20 cellular contexts compared by ENCODE assay signal in the genomic region with DNA sequence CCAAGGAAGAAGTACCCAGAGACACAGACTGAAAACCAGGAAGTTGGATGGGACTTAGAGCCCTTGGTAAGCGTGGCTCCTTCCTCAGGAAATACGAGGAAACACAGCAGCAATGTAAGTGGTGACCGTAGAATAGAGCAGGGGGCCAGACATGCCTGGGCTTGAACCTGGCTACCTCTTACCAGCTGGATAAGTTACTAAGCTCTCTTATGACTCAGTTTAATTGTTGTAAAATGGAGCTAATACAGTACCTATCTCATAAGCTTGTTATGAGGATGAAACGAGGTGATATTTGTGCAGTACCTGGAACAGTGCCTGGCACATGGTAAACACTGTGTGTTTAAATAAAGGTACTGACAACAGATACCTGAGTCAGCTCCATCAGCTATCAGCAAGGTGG. TPM values are rescaled to one million over a fixed set of nuclear protein-coding genes. Genes with fewer than 3 reads are reported as not detected.
DNase-seq lines count a peak whose midpoint lies in the region; FAIRE-seq and TF ChIP-seq lines count a peak whose summit lies in the region.
"Had no signal": no experiment of that assay in that cellular context is flagged by ENCODE, and none has a peak within 500 bp of the region (broad histone marks: within the 10 kb centered on the region; RNA-seq: fewer than 3 reads in every experiment).

No MANE protein-coding gene starts in this region.

- H3K18ac ChIP-seq in mesendoderm (ENCODE audit: low read length) = no peak overlapping the region

- H3K36me3 Mint-ChIP-seq in Caco-2 (ENCODE audit: insufficient read depth, unreplicated experiment) = no peaks in the 10 kb centered on the region
- H3K36me3 Mint-ChIP-seq: neural progenitor cell had no signal

- H3K9ac ChIP-seq in GM23248 (no peak overlapping the region), mesendoderm (ENCODE audit: low read length) (no peak overlapping the region)
- H3K9ac ChIP-seq: neural progenitor cell had no signal

- POLR2A ChIA-PET in Caco-2 (lab: Charles Lee) = no interaction called here

- no peaks in the 10 kb centered on the region for H3K9me3 ChIP-seq in GM23248 (ENCODE audit: low read depth)
- H3K9me3 ChIP-seq in Caco-2 = no peaks in the 10 kb centered on the region
- H3K9me3 ChIP-seq: right atrium auricular region had no signal

- WGBS in GM23248 (ENCODE audit: low coverage in 1 of 2, low lambda C conversion rate in 2 of 2, missing lambda C conversion rate in 2 of 2), 2 experiments = 68 to 77% methylated on average over 4 of the region's 4 CpGs
- no CpG with 5 or more reads among the region's 4 CpGs for WGBS in mesendoderm (ENCODE audit: extremely low coverage, insufficient coverage, low lambda C conversion rate)

- no TSS peak for BruUV-seq in Caco-2 (replicated peaks; lab: Mats Ljungman, UMichigan)

- no peak overlapping the region for H2BK15ac ChIP-seq in mesendoderm (replicated peaks; ENCODE audit: low read depth)

- no peaks in the 10 kb centered on the region for H3K4me1 ChIP-seq in GM23248 (ENCODE audit: insufficient read depth)
- no peaks in the 10 kb centered on the region for H3K4me1 ChIP-seq in mesendoderm (ENCODE audit: control insufficient read depth, low read depth, low read length)
- no peaks in the 10 kb centered on the region for H3K4me1 ChIP-seq in Caco-2

- H4K8ac ChIP-seq in mesendoderm (ENCODE audit: low read depth, low read length) = no peak overlapping the region

- intact Hi-C loops in Caco-2 (cut with micrococcal nuclease; ENCODE audit: unreplicated experiment) = no loop called here

- H3K4ac ChIP-seq in mesendoderm (ENCODE audit: low read depth, low read length) = no peak overlapping the region

- H3K4me3 ChIP-seq in GM23248 (no peak overlapping the region), bronchial epithelial cell (ENCODE audit: low read depth, low read length) (no peak overlapping the region), mesendoderm (ENCODE audit: low read length) (no peak overlapping the region), Caco-2 (ENCODE audit: low read depth, low read length) (no peak overlapping the region)
- H3K4me3 ChIP-seq: lung, neural progenitor cell, right atrium auricular region had no signal

- no peak overlapping the region for H3K23ac ChIP-seq in mesendoderm (ENCODE audit: low read length)

- H2AFZ ChIP-seq in GM23248 = peak overlapping the region; percentile 48; the same call in 1 of the 2 replicates
- H2AFZ ChIP-seq: neural progenitor cell had no signal

- H3K9me2 ChIP-seq in GM23248 (ENCODE audit: insufficient read depth) = no peaks in the 10 kb centered on the region

- H3K56ac ChIP-seq in mesendoderm (ENCODE audit: low read length) = peak overlapping the region; percentile 22

- no peaks in the 10 kb centered on the region for H3K9me3 Mint-ChIP-seq in Caco-2 (ENCODE audit: unreplicated experiment)
- H3K9me3 Mint-ChIP-seq: activated CD8-positive, alpha-beta T cell treated with anti-CD3 and anti-CD28 coated beads for 36 hours; IgD-negative memory B cell; neural progenitor cell had no signal

- H3K27ac Mint-ChIP-seq in Caco-2 (ENCODE audit: unreplicated experiment) = no peak overlapping the region
- H3K27ac Mint-ChIP-seq: activated CD8-positive, alpha-beta T cell treated with anti-CD3 and anti-CD28 coated beads for 36 hours; CD14-positive monocyte; IgD-negative memory B cell; neural progenitor cell had no signal

- no peak for DNase-seq in GM23248
- peak; percentile 46 for DNase-seq in MV-4-11 (lab: John Stamatoyannopoulos, UW)
- peak; percentile 99 for DNase-seq in bronchial epithelial cell (ENCODE audit: low read depth)
- peak; percentile 30 for DNase-seq in mesendoderm
- no peak for DNase-seq in RCC 7860 (ENCODE audit: low spot score)
- no peak for DNase-seq in hypothalamus (lab: John Stamatoyannopoulos, UW)
- no peak for DNase-seq in Caco-2
- DNase-seq: activated CD8-positive, alpha-beta T cell treated with anti-CD3 and anti-CD28 coated beads for 36 hours; activated effector memory CD4-positive, alpha-beta T cell treated with Interleukin-2 at 50 U/mL for 16 hours; cortex of kidney; NCI-H1694; NCI-H82; SHP77; stimulated activated CD4-positive, alpha-beta T cell treated with anti-CD3 and anti-CD28 coated beads, Interleukin-2, amount 100 ng/mL, for 24 hours; stimulated activated CD8-positive, alpha-beta memory T cell treated with anti-CD3 and anti-CD28 coated beads, Interleukin-4, amount 100 ng/mL, for 48 hours had no signal

- no peaks in the 10 kb centered on the region for H3K4me1 Mint-ChIP-seq in Caco-2 (ENCODE audit: low read depth, unreplicated experiment)

- H3K79me2 ChIP-seq in GM23248 (ENCODE audit: insufficient read depth) (no peaks in the 10 kb centered on the region), mesendoderm (ENCODE audit: control insufficient read depth, insufficient read depth, low read length) (no peaks in the 10 kb centered on the region)

- H3K36me3 ChIP-seq in GM23248 (ENCODE audit: low read depth) = no peaks in the 10 kb centered on the region
- no peaks in the 10 kb centered on the region for H3K36me3 ChIP-seq in bronchial epithelial cell (ENCODE audit: control insufficient read depth, insufficient read depth, low read length)
- no peaks in the 10 kb centered on the region for H3K36me3 ChIP-seq in mesendoderm (ENCODE audit: control insufficient read depth, insufficient read depth, low read length)
- no peaks in the 10 kb centered on the region for H3K36me3 ChIP-seq in Caco-2 (ENCODE audit: control insufficient read depth, insufficient read depth, low read length)
- H3K36me3 ChIP-seq: neural progenitor cell, right atrium auricular region had no signal

- no peaks in the 10 kb centered on the region for H4K20me1 ChIP-seq in GM23248 (ENCODE audit: insufficient read depth)

- no peak overlapping the region for H4K5ac ChIP-seq in mesendoderm (ENCODE audit: low read length)

- FAIRE-seq in bronchial epithelial cell (lab: Jason Lieb, UNC) = peak; percentile 99
- FAIRE-seq in RCC 7860 (lab: Jason Lieb, UNC) = no peak

- CTCF ChIA-PET in Caco-2 (lab: Charles Lee) = no interaction called here

- H3K4me3 Mint-ChIP-seq in Caco-2 (ENCODE audit: unreplicated experiment) = no peak overlapping the region
- H3K4me3 Mint-ChIP-seq: activated CD8-positive, alpha-beta T cell treated with anti-CD3 and anti-CD28 coated beads for 36 hours; CD14-positive monocyte; IgD-negative memory B cell; neural progenitor cell had no signal

- H3K4me2 ChIP-seq in GM23248 (ENCODE audit: unreplicated experiment) (no peak overlapping the region), mesendoderm (ENCODE audit: low read length) (no peak overlapping the region)
- H3K4me2 ChIP-seq: neural progenitor cell had no signal

- H3F3A ChIP-seq in GM23248 (ENCODE audit: insufficient read depth) = no peaks in the 10 kb centered on the region

- H2BK5ac ChIP-seq in mesendoderm (ENCODE audit: low read length) = no peak overlapping the region

- H2BK120ac ChIP-seq in mesendoderm (ENCODE audit: low read depth, low read length) = peak overlapping the region; percentile 66

- H3K27ac ChIP-seq in GM23248 (no peak overlapping the region), mesendoderm (ENCODE audit: low read depth, low read length) (no peak overlapping the region)
- H3K27ac ChIP-seq: neural progenitor cell, right atrium auricular region had no signal

- no peaks in the 10 kb centered on the region for H3K27me3 Mint-ChIP-seq in Caco-2 (ENCODE audit: insufficient read depth, unreplicated experiment)

- no peaks in the 10 kb centered on the region for H3K79me1 ChIP-seq in mesendoderm (ENCODE audit: low read length)

- H2AK5ac ChIP-seq in mesendoderm (ENCODE audit: low read length) = no peak overlapping the region

- H3K27me3 ChIP-seq in GM23248 (replicated peaks; ENCODE audit: insufficient read depth) (no peaks in the 10 kb centered on the region), bronchial epithelial cell (ENCODE audit: control insufficient read depth, insufficient read depth, low read length) (no peaks in the 10 kb centered on the region), mesendoderm (ENCODE audit: insufficient read depth, low read length, poor library complexity) (no peaks in the 10 kb centered on the region), Caco-2 (replicated peaks; ENCODE audit: control insufficient read depth, insufficient read depth, low read length) (no peaks in the 10 kb centered on the region)
- H3K27me3 ChIP-seq: right atrium auricular region had no signal

- in situ Hi-C loops in GM23248 (cut with MboI) = no loop called here

- TF ChIP-seq CTCF in bronchial epithelial cell (IDR thresholded peaks at IDR 0.05; ENCODE audit: insufficient read depth, low read length, severe bottlenecking) = no peak
- TF ChIP-seq CTCF in Caco-2 (IDR thresholded peaks at IDR 0.05; ENCODE audit: insufficient read depth in 1 of 2, low read depth in 1 of 2, low read length in 1 of 2, severe bottlenecking in 1 of 2, unreplicated experiment in 1 of 2) = no peak

RNA-seq across cellular contexts. Expression of a gene that starts 19.2 kb away (rescaled TPM):
- total RNA-seq in GM23248 (2014; rRNA removed; shearing (Covaris generic)) = 113 and 120 TPM in 2 replicates
- 162 and 164 TPM in 2 replicates for polyA plus RNA-seq in GM23248 (2016; fragmentation: Nextera tagmentation; extraction: Ambion mirVana)
- total RNA-seq in bronchial epithelial cell = 161 and 186 TPM in 2 replicates
- 185 TPM for polyA plus RNA-seq in mesendoderm (2013, experiment 1 of 2)
- 187 TPM for polyA plus RNA-seq in mesendoderm (2013, experiment 2 of 2)
- total RNA-seq in Caco-2 (2022) = 56.3 and 61.6 TPM in 2 replicates

RNA-seq across cellular contexts. Expression of a gene that starts 19.3 kb away (rescaled TPM):
- total RNA-seq in GM23248 (2014; rRNA removed; shearing (Covaris generic)) = 0.32 and 0.63 TPM in 2 replicates
- polyA plus RNA-seq in GM23248 (2016; fragmentation: Nextera tagmentation; extraction: Ambion mirVana) = 0.32 and 0.35 TPM in 2 replicates
- total RNA-seq in bronchial epithelial cell = under 0.01 TPM in 1 of 2 replicates, not detected in the other
- polyA plus RNA-seq in mesendoderm (2013, experiment 1 of 2) = 0.22 TPM
- polyA plus RNA-seq in mesendoderm (2013, experiment 2 of 2) = 0.15 TPM
- total RNA-seq in Caco-2 (2022) = 0.23 and 0.35 TPM in 2 replicates

Comparison
In these comparisons a context has a peak if more than half of its experiments do, and no peak if none do; other contexts are left out.
1. DNase-seq: peak in MV-4-11 (single experiment), bronchial epithelial cell (single experiment) and mesendoderm (single experiment); none in GM23248 (single experiment), RCC 7860 (single experiment), hypothalamus (0 of 51) and Caco-2 (0 of 2).